8 cellular contexts compared by ENCODE assay signal in genomic region chr12:68932701-68933563, GRCh38. TPM values are rescaled to one million over a fixed set of nuclear protein-coding genes. Genes with fewer than 3 reads are reported as not detected.
DNase-seq lines count a peak whose midpoint lies in the region; ATAC-seq and TF ChIP-seq lines count a peak whose summit lies in the region.

Gene CPM, minus strand, starts transcription at chr12:68933171. Its CDS starts 334 bp downstream, at chr12:68932837.

- TF ChIP-seq CTCF in AG04449 (IDR thresholded peaks at IDR 0.05; ENCODE audit: insufficient read depth, low read length, missing control alignments) (no peak), OCI-LY3 (IDR thresholded peaks at IDR 0.05; ENCODE audit: low read depth, low read length) (no peak)

- no peak within 1 kb of the TSS for H3K9ac ChIP-seq in OCI-LY3 (ENCODE audit: low read length)

- peaks cover 0 to 4% (median 0%) of the 10 kb centered on the region in 7 donors for H3K9me3 Mint-ChIP-seq in naive B cell

- peaks cover 10% of the 10 kb centered on the region for H3K4me1 ChIP-seq in OCI-LY3 (ENCODE audit: low read length)

- H3K4me3 Mint-ChIP-seq in naive B cell, result peak within 1 kb of the TSS; percentile 85 to 96 (median 90)

- no peaks in the 10 kb centered on the region for H3K27me3 Mint-ChIP-seq in naive B cell

- no peaks in the 10 kb centered on the region for H3K36me3 ChIP-seq in OCI-LY3 (replicated peaks; ENCODE audit: low read depth, low read length)

- peak within 1 kb of the TSS in 5 of 6 donors; percentile 3 to 90 (median 78) for H3K27ac Mint-ChIP-seq in naive B cell

- H3K27ac ChIP-seq in OCI-LY3 (ENCODE audit: low read length), result no peak within 1 kb of the TSS

- no peaks in the 10 kb centered on the region for H3K9me3 ChIP-seq in OCI-LY3 (ENCODE audit: insufficient read depth, low read length)

- peak within 1 kb of the TSS; percentile 34 for H3K4me2 ChIP-seq in OCI-LY3 (ENCODE audit: low read length)

- no peaks in the 10 kb centered on the region for H4K20me1 ChIP-seq in OCI-LY3 (ENCODE audit: insufficient read depth, low read length)

- POLR2A ChIA-PET in AG04449 (lab: Yijun Ruan, JAX), result interaction anchor here (0.6 kb wide), 1 partner anchor 12 kb away, joined by 3 read pairs; no protein-coding TSS in a partner anchor

- H3K79me2 ChIP-seq in OCI-LY3 (ENCODE audit: low read length), result no peaks in the 10 kb centered on the region

- CTCF ChIA-PET in AG04449 (lab: Yijun Ruan, JAX), result interaction anchor here (0.5 kb wide), 1 partner anchor 125 kb away, joined by 3 read pairs; no protein-coding TSS in a partner anchor

- no peak for DNase-seq in AG04449 (ENCODE audit: low read depth, low spot score)
- peak; percentile 78 to 82 for DNase-seq in activated T-cell treated with anti-CD3 and anti-CD28 coated beads, Interleukin-2, amount 50 U/mL, for 48 hours
- peak; percentile 42 for DNase-seq in fibroblast of gingiva (ENCODE audit: low read depth)
- DNase-seq in naive B cell, result peak; percentile 80
- DNase-seq in stimulated activated CD8-positive, alpha-beta memory T cell treated with anti-CD3 and anti-CD28 coated beads, Interleukin-7, amount 100 ng/mL, for 48 hours (ENCODE audit: extremely low read depth in 1 of 2, low read depth in 1 of 2), result peak; percentile 43 to 49

- no peak within 1 kb of the TSS for H2AFZ ChIP-seq in OCI-LY3 (ENCODE audit: low read depth, low read length)

- H3K36me3 Mint-ChIP-seq in naive B cell, result no peaks in the 10 kb centered on the region

- H3K4me3 ChIP-seq in AG04449 (ENCODE audit: low read depth, low read length) (peak within 1 kb of the TSS; percentile 60), OCI-LY3 (ENCODE audit: low read length) (no peak within 1 kb of the TSS)

- ATAC-seq in GM18907 (IDR thresholded peaks at IDR 0.05; ENCODE audit: unreplicated experiment) (peak; percentile 97), HG03108 (IDR thresholded peaks at IDR 0.05; ENCODE audit: unreplicated experiment) (peak; percentile 96), naive B cell (ENCODE audit: low read depth in 2 of 2) (peak; percentile 91 to 95)

- peaks cover 8 to 20% (median 8%) of the 10 kb centered on the region in 3 donors for H3K4me1 Mint-ChIP-seq in naive B cell

- no peaks in the 10 kb centered on the region for H3K27me3 ChIP-seq in OCI-LY3 (ENCODE audit: low read depth, low read length)

RNA-seq across cellular contexts. Expression of gene CPM, which starts in this region (rescaled TPM):
- 10 to 100 TPM in 1 of 6 donors, 1 to 10 TPM in 5; 3.2 to 26.0 (median 7.0) TPM for polyA plus RNA-seq in naive B cell (ENCODE audit: low read depth in 6 of 6)
